ENCODE assay signal across 16 cellular contexts in genomic region chr12:112340235-112340634, GRCh38. TPM values are rescaled to one million over a fixed set of nuclear protein-coding genes. Genes with fewer than 3 reads are reported as not detected.
DNase-seq lines count a peak whose midpoint lies in the region; ATAC-seq and TF ChIP-seq lines count a peak whose summit lies in the region.
"Had no signal": no experiment of that assay in that cellular context is flagged by ENCODE, and none has a peak within 500 bp of the region (broad histone marks: within the 10 kb centered on the region; RNA-seq: fewer than 3 reads in every experiment).

No MANE protein-coding gene starts in this region.

- no TSS peak for BruUV-seq in Panc1 (replicated peaks; lab: Mats Ljungman, UMichigan)

- no peak overlapping the region for H3K27ac ChIP-seq in GM23338 (ENCODE audit: low read depth)
- no peak overlapping the region for H3K27ac ChIP-seq in Panc1 (ENCODE audit: low read length)
- no peak overlapping the region for H3K27ac ChIP-seq in foreskin keratinocyte
- H3K27ac ChIP-seq in lower lobe of right lung = no peak overlapping the region
- H3K27ac ChIP-seq: BLaER1 treated with 17β-estradiol and CSF1 and Interleukin-3, amounts not matched to agents 10 nM and 100 nM; GM23248 had no signal

- H3K4me1 ChIP-seq in GM23338 (ENCODE audit: insufficient read depth) = peaks cover 4% of the 10 kb centered on the region; the same call in 1 of the 2 replicates
- H3K4me1 ChIP-seq in Panc1 (ENCODE audit: control insufficient read depth, insufficient read depth, low read length) = peaks cover 27% of the 10 kb centered on the region
- H3K4me1 ChIP-seq in foreskin keratinocyte = no peaks in the 10 kb centered on the region
- no peaks in the 10 kb centered on the region for H3K4me1 ChIP-seq in lower lobe of right lung

- no peak overlapping the region for H2AFZ ChIP-seq in GM23338
- H2AFZ ChIP-seq: GM23248 had no signal

- in situ Hi-C loops in Panc1 (cut with HindIII; ENCODE audit: low pct_unique_long_range_greater_than_20kb, low sequenced_read_pairs) = no loop called here

- no peaks in the 10 kb centered on the region for H3K27me3 ChIP-seq in GM23338 (ENCODE audit: insufficient read depth)
- H3K27me3 ChIP-seq in Panc1 (ENCODE audit: control insufficient read depth, insufficient read depth, low read length) = no peaks in the 10 kb centered on the region
- no peaks in the 10 kb centered on the region for H3K27me3 ChIP-seq in foreskin keratinocyte
- no peaks in the 10 kb centered on the region for H3K27me3 ChIP-seq in lower lobe of right lung (ENCODE audit: low read depth)
- H3K27me3 ChIP-seq: BLaER1 treated with 17β-estradiol and CSF1 and Interleukin-3, amounts not matched to agents 10 nM and 100 nM had no signal

- POLR2A ChIA-PET in Panc1 (lab: Charles Lee) = no interaction called here
- POLR2A ChIA-PET in WTC11 (lab: Charles Lee) = no interaction called here
- POLR2A ChIA-PET in activated CD8-positive, alpha-beta T cell treated with anti-CD3 and anti-CD28 coated beads for 36 hours (lab: Charles Lee) = no interaction called here

- H3K4me3 ChIP-seq in GM23338 = no peak overlapping the region
- no peak overlapping the region for H3K4me3 ChIP-seq in Panc1 (ENCODE audit: low read depth in 2 of 2, low read length in 2 of 2)
- H3K4me3 ChIP-seq in lower lobe of right lung = no peak overlapping the region
- H3K4me3 ChIP-seq: BLaER1 treated with 17β-estradiol and CSF1 and Interleukin-3, amounts not matched to agents 10 nM and 100 nM; GM23248 had no signal

- CTCF ChIA-PET in Panc1 (lab: Charles Lee) = no interaction called here
- CTCF ChIA-PET in WTC11 (lab: Charles Lee) = interaction anchor here (0.6 to 2.3 kb wide), 5 partner anchors 18 to 231 kb away, joined by 3 to 8 read pairs (median 4); no protein-coding TSS in a partner anchor
- CTCF ChIA-PET in activated CD8-positive, alpha-beta T cell treated with anti-CD3 and anti-CD28 coated beads for 36 hours (lab: Charles Lee) = interaction anchor here (1.5 kb wide), 1 partner anchor 18 kb away, joined by 3 read pairs; no protein-coding TSS in a partner anchor

- TF ChIP-seq CTCF in GM23338 (conservative IDR thresholded peaks at IDR 0.05; ENCODE audit: low read depth in 2 of 2) (peak in 1 of 2 experiments; percentile 19; a peak in 1 of 4 replicates), Panc1 (IDR thresholded peaks at IDR 0.05) (peak; percentile 2; the same call in 1 of the 2 replicates), foreskin keratinocyte (conservative IDR thresholded peaks at IDR 0.05) (peak; percentile 5), lower lobe of right lung (IDR thresholded peaks at IDR 0.05) (no peak), WTC11 (IDR thresholded peaks at IDR 0.05) (no peak)
- TF ChIP-seq CTCF in activated CD8-positive, alpha-beta T cell treated with anti-CD3 and anti-CD28 coated beads for 36 hours (IDR thresholded peaks at IDR 0.05) = no peak

- H3K4me3 Mint-ChIP-seq in GM23338 (no peak overlapping the region), WTC11 (no peak overlapping the region)
- H3K4me3 Mint-ChIP-seq in activated CD8-positive, alpha-beta T cell treated with anti-CD3 and anti-CD28 coated beads for 36 hours = no peak overlapping the region
- H3K4me3 Mint-ChIP-seq: CD4-positive, alpha-beta T cell had no signal

- peaks cover 63% of the 10 kb centered on the region for H3K79me2 ChIP-seq in GM23338 (replicated peaks; ENCODE audit: insufficient read depth)

- H3K4me2 ChIP-seq in GM23338 = no peak overlapping the region
- H3K4me2 ChIP-seq: BLaER1 treated with 17β-estradiol and CSF1 and Interleukin-3, amounts not matched to agents 10 nM and 100 nM had no signal

- DNase-seq in NCI-H1694 treated with DMSO at 0.1 percent for 48 hours (lab: John Stamatoyannopoulos, UW) (peak; percentile 12), NCI-H1694 (lab: John Stamatoyannopoulos, UW) (no peak), GM23338 (ENCODE audit: low spot score) (no peak), Panc1 (ENCODE audit: low read depth, low spot score) (no peak), foreskin keratinocyte (no peak), lower lobe of right lung (no peak), WTC11 (ENCODE audit: low spot score) (no peak)
- no peak for DNase-seq in activated CD8-positive, alpha-beta T cell treated with anti-CD3 and anti-CD28 coated beads for 36 hours
- DNase-seq: ACHN; CD4-positive, alpha-beta T cell; DND-41; GF-D8; GM23248; H7; IMR-90 had no signal

- H3K27me3 Mint-ChIP-seq in GM23338 (ENCODE audit: insufficient read depth, low read depth, poor library complexity) (no peaks in the 10 kb centered on the region), WTC11 (ENCODE audit: low read depth) (no peaks in the 10 kb centered on the region)
- no peaks in the 10 kb centered on the region for H3K27me3 Mint-ChIP-seq in activated CD8-positive, alpha-beta T cell treated with anti-CD3 and anti-CD28 coated beads for 36 hours
- H3K27me3 Mint-ChIP-seq: CD4-positive, alpha-beta T cell had no signal

- H4K20me1 ChIP-seq in GM23338 (replicated peaks; ENCODE audit: insufficient read depth) = no peaks in the 10 kb centered on the region

- H3K4me1 Mint-ChIP-seq in GM23338 (peaks cover 17% of the 10 kb centered on the region), WTC11 (peaks cover 20% of the 10 kb centered on the region)
- H3K4me1 Mint-ChIP-seq in activated CD8-positive, alpha-beta T cell treated with anti-CD3 and anti-CD28 coated beads for 36 hours (ENCODE audit: low read depth) = peaks cover 17% of the 10 kb centered on the region

- H3K36me3 Mint-ChIP-seq in GM23338 (ENCODE audit: low read depth) (no peaks in the 10 kb centered on the region), WTC11 (no peaks in the 10 kb centered on the region)
- H3K36me3 Mint-ChIP-seq in activated CD8-positive, alpha-beta T cell treated with anti-CD3 and anti-CD28 coated beads for 36 hours (ENCODE audit: low read depth) = no peaks in the 10 kb centered on the region

- H3K36me3 ChIP-seq in GM23338 (ENCODE audit: insufficient read depth) = no peaks in the 10 kb centered on the region
- no peaks in the 10 kb centered on the region for H3K36me3 ChIP-seq in Panc1 (ENCODE audit: control insufficient read depth, insufficient read depth, low read length)
- no peaks in the 10 kb centered on the region for H3K36me3 ChIP-seq in lower lobe of right lung

- no peaks in the 10 kb centered on the region for H3F3A ChIP-seq in GM23338 (replicated peaks; ENCODE audit: low read depth)

- no peaks in the 10 kb centered on the region for H3K9me2 ChIP-seq in GM23338 (ENCODE audit: insufficient read depth)

- H3K9me3 Mint-ChIP-seq in GM23338 (no peaks in the 10 kb centered on the region), WTC11 (no peaks in the 10 kb centered on the region)
- no peaks in the 10 kb centered on the region for H3K9me3 Mint-ChIP-seq in activated CD8-positive, alpha-beta T cell treated with anti-CD3 and anti-CD28 coated beads for 36 hours

- H3K27ac Mint-ChIP-seq in GM23338 (no peak overlapping the region), WTC11 (no peak overlapping the region)
- no peak overlapping the region for H3K27ac Mint-ChIP-seq in activated CD8-positive, alpha-beta T cell treated with anti-CD3 and anti-CD28 coated beads for 36 hours
- H3K27ac Mint-ChIP-seq: CD4-positive, alpha-beta T cell had no signal

- intact Hi-C loops in Panc1 (cut with micrococcal nuclease; ENCODE audit: unreplicated experiment) = no loop called here
- intact Hi-C loops in lower lobe of right lung (cut with DNase I) = no loop called here
- intact Hi-C loops in activated CD8-positive, alpha-beta T cell treated with anti-CD3 and anti-CD28 coated beads for 36 hours (cut with micrococcal nuclease) = no loop called here

- H3K9me3 ChIP-seq in Panc1 (ENCODE audit: control insufficient read depth, insufficient read depth, low read depth, low read length) = no peaks in the 10 kb centered on the region
- H3K9me3 ChIP-seq in lower lobe of right lung = no peaks in the 10 kb centered on the region
- H3K9me3 ChIP-seq: BLaER1 treated with 17β-estradiol and CSF1 and Interleukin-3, amounts not matched to agents 10 nM and 100 nM had no signal

- ATAC-seq in GM23338 (peak; percentile 41; the same call in 1 of the 3 replicates), Panc1 (peak; percentile 33; the same call in 1 of the 2 replicates), foreskin keratinocyte (no peak), lower lobe of right lung (no peak), WTC11 (no peak)
- no peak for ATAC-seq in activated CD8-positive, alpha-beta T cell treated with anti-CD3 and anti-CD28 coated beads for 36 hours

TF ChIP-seq in GM23338, 12 proteins besides CTCF, POLR2A, EP300 and RAD21 (continues in another document):
- TF ChIP-seq EZH2 (IDR thresholded peaks at IDR 0.05; ENCODE audit: low read depth, unreplicated experiment) (no peak), STAT1 (IDR thresholded peaks at IDR 0.05; ENCODE audit: unreplicated experiment) (no peak), EZH2phosphoT487 (IDR thresholded peaks at IDR 0.05; ENCODE audit: unreplicated experiment) (no peak), CREB1 (CRISPR knock-in tag; IDR thresholded peaks at IDR 0.05; ENCODE audit: low read depth) (no peak)

TF ChIP-seq in WTC11, 78 proteins besides CTCF, POLR2A, EP300 and RAD21 (continues in another document):
- no peak for TF ChIP-seq ZNF317 (CRISPR knock-in tag; IDR thresholded peaks at IDR 0.05; ENCODE audit: borderline replicate concordance, low read depth)
- no peak for TF ChIP-seq ATF2 (CRISPR knock-in tag; IDR thresholded peaks at IDR 0.05; ENCODE audit: borderline replicate concordance, low read depth)

RNA-seq across cellular contexts. Expression of gene HECTD4, which starts 42.0 kb away (rescaled TPM):
- total RNA-seq in GM23338 (2014; rRNA removed; shearing (Covaris generic)) = 29.9 and 36.9 TPM in 2 replicates
- polyA plus RNA-seq in GM23338 (2016; fragmentation: Nextera tagmentation; extraction: Ambion mirVana) (21.7 and 25.7 TPM in 2 replicates), foreskin keratinocyte (6.4 and 6.7 TPM in 2 replicates)
- total RNA-seq in Panc1 (2021; ENCODE audit: unreplicated experiment) (51.3 TPM), foreskin keratinocyte (12.7 and 15.3 TPM in 2 replicates), lower lobe of right lung (54.8 TPM), WTC11 (2021) (26.5 to 32.2 TPM (median 31.7 TPM) in 3 replicates)
- polyA plus RNA-seq in Panc1 (2012; ENCODE audit: insufficient read length) = 48.4 TPM
- 10 to 100 TPM; 18.2 to 22.6 TPM for total RNA-seq in activated CD8-positive, alpha-beta T cell treated with anti-CD3 and anti-CD28 coated beads for 36 hours

Comparison
In these comparisons a context has a peak if more than half of its experiments do, and no peak if none do; other contexts are left out.
1. ATAC-seq: peak in GM23338 (single experiment) and Panc1 (single experiment); none in foreskin keratinocyte (single experiment), lower lobe of right lung (0 of 2), WTC11 (single experiment) and activated CD8-positive, alpha-beta T cell treated with anti-CD3 and anti-CD28 coated beads for 36 hours (single experiment).
2. CTCF ChIP-seq: peak in Panc1 (single experiment) and foreskin keratinocyte (single experiment); none in lower lobe of right lung (single experiment), WTC11 (single experiment) and activated CD8-positive, alpha-beta T cell treated with anti-CD3 and anti-CD28 coated beads for 36 hours (single experiment).